In genomic region chr2:176099159-176099736, GRCh38 we compare ENCODE assay signal across 1 cellular context.
TF ChIP-seq lines count a peak whose summit lies in the region.

No MANE protein-coding gene starts in this region.

TF ChIP-seq in WTC11, 78 proteins besides CTCF, POLR2A, EP300 and RAD21 (continued from another document):
- TF ChIP-seq ATF2 (CRISPR knock-in tag; IDR thresholded peaks at IDR 0.05; ENCODE audit: borderline replicate concordance, low read depth) (no peak), RELA (CRISPR knock-in tag; IDR thresholded peaks at IDR 0.05; ENCODE audit: borderline replicate concordance) (no peak), ZNF263 (CRISPR knock-in tag; IDR thresholded peaks at IDR 0.05; ENCODE audit: low read depth) (no peak)
